8 cellular contexts compared by ENCODE assay signal in the genomic region with DNA sequence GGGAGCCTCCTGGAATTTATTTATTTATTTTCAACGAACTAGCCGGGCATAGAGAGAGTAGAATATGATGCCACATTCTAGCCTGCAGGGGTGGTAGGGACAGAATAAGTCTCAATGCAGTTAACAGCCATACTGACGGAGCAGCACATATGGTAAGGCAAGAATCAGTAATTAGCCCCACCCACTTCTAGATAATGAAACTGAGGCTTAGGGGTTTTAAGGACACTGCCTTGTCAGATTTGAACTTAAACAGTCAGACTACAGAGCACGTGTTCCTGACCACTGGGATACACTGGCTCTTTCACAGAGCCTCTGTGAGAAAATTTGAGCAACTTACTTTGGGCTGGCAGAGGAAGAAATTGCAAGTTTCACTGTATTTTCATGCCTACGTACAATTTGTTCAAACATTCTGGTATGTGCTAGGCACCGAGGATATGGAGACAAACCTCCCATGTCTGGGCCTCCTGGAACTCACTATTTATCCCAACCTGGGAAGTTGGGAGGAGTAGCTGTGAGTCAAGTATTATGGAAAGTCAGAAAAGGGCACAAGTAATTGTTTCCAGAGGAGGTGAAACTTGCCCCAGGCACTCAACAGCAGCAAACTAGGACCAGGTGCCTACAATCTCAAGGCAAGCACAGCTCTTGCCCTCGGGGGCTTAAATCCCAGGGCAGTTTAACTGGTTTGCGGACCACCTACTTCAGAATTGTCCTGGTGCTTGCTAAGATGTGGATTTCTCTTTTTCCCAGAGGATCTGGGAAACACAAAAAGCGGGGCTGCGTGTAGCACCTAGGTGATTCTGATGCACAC. TPM values are rescaled to one million over a fixed set of nuclear protein-coding genes. Genes with fewer than 3 reads are reported as not detected.
DNase-seq lines count a peak whose midpoint lies in the region; TF ChIP-seq lines count a peak whose summit lies in the region.

No MANE protein-coding gene starts in this region.

- peak overlapping the region in 57 of 59 donors; percentile 23 to 99 (median 87) for H3K27ac ChIP-seq in dorsolateral prefrontal cortex

- peaks cover 7% of the 10 kb centered on the region for H3K36me3 Mint-ChIP-seq in nephron progenitor cell (ENCODE audit: low read depth)

- DNase-seq in GM03348 (ENCODE audit: low spot score), result peak; percentile 39
- DNase-seq in NCI-H524 (lab: John Stamatoyannopoulos, UW), result peak; percentile 52 to 84
- no peak for DNase-seq in dorsolateral prefrontal cortex
- no peak for DNase-seq in nephron progenitor cell
- no peak for DNase-seq in SHP77 treated with DMSO at 0.1 percent for 48 hours (lab: John Stamatoyannopoulos, UW)
- DNase-seq in NCI-H128 (lab: John Stamatoyannopoulos, UW; ENCODE audit: unreplicated experiment), result no peak
- DNase-seq in amniotic stem cell (lab: John Stamatoyannopoulos, UW), result no peak
- DNase-seq in stimulated activated CD4-positive, alpha-beta T cell treated with anti-CD3 and anti-CD28 coated beads, Interleukin-4, amount 100 ng/mL, for 4 hours, result no peak

- H3K9me3 Mint-ChIP-seq in nephron progenitor cell, result no peaks in the 10 kb centered on the region

- H3K27me3 Mint-ChIP-seq in nephron progenitor cell (ENCODE audit: low read depth, poor library complexity), result peaks cover 8% of the 10 kb centered on the region

- peaks cover 0 to 33% (median 0%) of the 10 kb centered on the region in 45 donors for H3K27me3 ChIP-seq in dorsolateral prefrontal cortex

- TF ChIP-seq CTCF in dorsolateral prefrontal cortex (IDR thresholded peaks at IDR 0.05 in 54 of 56, conservative IDR thresholded peaks at IDR 0.05 in 2 of 56; ENCODE audit: low read depth in 1 of 56, partially characterized antibody in 56 of 56) (peak in 1 of 56 donors; percentile 33), nephron progenitor cell (IDR thresholded peaks at IDR 0.05) (no peak)

- peak overlapping the region in 5 of 59 donors; percentile 3 to 89 (median 10) for H3K4me3 ChIP-seq in dorsolateral prefrontal cortex

- intact Hi-C loops in dorsolateral prefrontal cortex (cut with DNase I), result loop anchor here (2.0 kb wide), 3 partner anchors 29 to 87 kb away; no protein-coding TSS in a partner anchor

- peak overlapping the region; percentile 51 for H3K4me3 Mint-ChIP-seq in nephron progenitor cell

- peaks cover 63% of the 10 kb centered on the region for H3K4me1 Mint-ChIP-seq in nephron progenitor cell

- peak overlapping the region; percentile 88 for H3K27ac Mint-ChIP-seq in nephron progenitor cell

RNA-seq across cellular contexts. Expression of a gene that starts 1.6 kb away (rescaled TPM):
- 100 to 1,000 TPM in 39 of 120 experiments, 10 to 100 TPM in 81; 39.8 to 251 (median 85.5) TPM for total RNA-seq in dorsolateral prefrontal cortex

Comparison
In these comparisons a context has a peak if more than half of its experiments do, and no peak if none do; other contexts are left out.
1. DNase-seq: peak in GM03348 (single experiment) and NCI-H524 (2 of 2); none in dorsolateral prefrontal cortex (0 of 10), nephron progenitor cell (single experiment), SHP77 treated with DMSO at 0.1 percent for 48 hours (single experiment), NCI-H128 (single experiment), amniotic stem cell (single experiment) and stimulated activated CD4-positive, alpha-beta T cell treated with anti-CD3 and anti-CD28 coated beads, Interleukin-4, amount 100 ng/mL, for 4 hours (0 of 2).